Comparison of ENCODE assay signal across 15 cellular contexts in genomic region chr11:114891911-114892310, GRCh38.
DNase-seq lines count a peak whose midpoint lies in the region; ATAC-seq and TF ChIP-seq lines count a peak whose summit lies in the region.
"Had no signal": no experiment of that assay in that cellular context is flagged by ENCODE, and none has a peak within 500 bp of the region (broad histone marks: within the 10 kb centered on the region; RNA-seq: fewer than 3 reads in every experiment).

No MANE protein-coding gene starts in this region.

- TF ChIP-seq CTCF in heart left ventricle (IDR thresholded peaks at IDR 0.05) (no peak), left ventricle myocardium inferior (IDR thresholded peaks at IDR 0.05; ENCODE audit: borderline replicate concordance) (no peak), ascending aorta (IDR thresholded peaks at IDR 0.05) (no peak), PC-3 (conservative IDR thresholded peaks at IDR 0.05; ENCODE audit: low read depth, low read length) (no peak)

- H3K9me3 ChIP-seq in heart left ventricle (peaks cover 0 to 10% (median 0%) of the 10 kb centered on the region in 12 donors), left ventricle myocardium inferior (replicated peaks) (no peaks in the 10 kb centered on the region), right cardiac atrium (ENCODE audit: control insufficient read depth, low read length) (no peaks in the 10 kb centered on the region), ascending aorta (no peaks in the 10 kb centered on the region), PC-3 (ENCODE audit: low read length) (peaks cover 31% of the 10 kb centered on the region; the same call in 1 of the 2 replicates)
- H3K9me3 ChIP-seq: HAP-1 had no signal

- H3K27ac ChIP-seq in heart left ventricle (peak overlapping the region in 6 of 12 donors; percentile 14 to 68 (median 40)), left ventricle myocardium inferior (replicated peaks) (no peak overlapping the region), right cardiac atrium (ENCODE audit: low read length) (peak overlapping the region; percentile 73), ascending aorta (no peak overlapping the region), PC-3 (ENCODE audit: low read length) (no peak overlapping the region)

- H4K20me1 ChIP-seq in PC-3 (ENCODE audit: low read length): no peaks in the 10 kb centered on the region

- TF ChIP-seq POLR2A in heart left ventricle (IDR thresholded peaks at IDR 0.05): no peak

- H3K9me2 ChIP-seq in PC-3 (replicated peaks; ENCODE audit: low read length): no peaks in the 10 kb centered on the region

- H3K36me3 ChIP-seq in heart left ventricle (no peaks in the 10 kb centered on the region), left ventricle myocardium inferior (no peaks in the 10 kb centered on the region), ascending aorta (no peaks in the 10 kb centered on the region), PC-3 (ENCODE audit: low read depth, low read length) (no peaks in the 10 kb centered on the region)
- H3K36me3 ChIP-seq: HAP-1 had no signal

- H2AFZ ChIP-seq in PC-3 (ENCODE audit: low read length): no peak overlapping the region

- DNase-seq in heart left ventricle (no peak), left ventricle myocardium inferior (no peak), left cardiac atrium (peak; percentile 22), right cardiac atrium (no peak), ascending aorta (ENCODE audit: low spot score in 2 of 2) (no peak), PC-3 (no peak)
- DNase-seq: C1 segment of cervical spinal cord; Calu3; CD4-positive, alpha-beta memory T cell; COR-L47; DMS79 treated with DMSO at 0.1 percent for 48 hours; GF-D8; GOT3; HFFc6 had no signal

- no peaks in the 10 kb centered on the region for H3K79me2 ChIP-seq in PC-3 (ENCODE audit: low read length)

- intact Hi-C loops in heart left ventricle (cut with DNase I) (loop anchor here in 2 of 10 donors (2.0 to 5.0 kb wide), 3 partner anchors 95 to 115 kb away; no protein-coding TSS in a partner anchor), left ventricle myocardium inferior (cut with micrococcal nuclease) (no loop called here), left cardiac atrium (cut with DNase I) (loop anchor here in 1 of 2 donors (5.0 kb wide), 1 partner anchor 90 kb away; no protein-coding TSS in a partner anchor), right cardiac atrium (cut with DNase I) (no loop called here), ascending aorta (cut with DNase I) (no loop called here), PC-3 (cut with micrococcal nuclease) (no loop called here)

- H3K27me3 ChIP-seq in heart left ventricle (no peaks in the 10 kb centered on the region), left ventricle myocardium inferior (ENCODE audit: low read depth) (no peaks in the 10 kb centered on the region), right cardiac atrium (ENCODE audit: control insufficient read depth, insufficient read depth) (no peaks in the 10 kb centered on the region), ascending aorta (no peaks in the 10 kb centered on the region), PC-3 (ENCODE audit: low read length) (no peaks in the 10 kb centered on the region)

- peak in 3 of 4 donors; percentile 25 to 44 (median 38) for ATAC-seq in heart left ventricle
- peak; percentile 54 to 75 for ATAC-seq in left cardiac atrium
- ATAC-seq in right cardiac atrium: peak; percentile 52 to 68
- no peak for ATAC-seq in PC-3

- no peak overlapping the region for H3K4me3 ChIP-seq in heart left ventricle
- H3K4me3 ChIP-seq in left ventricle myocardium inferior: no peak overlapping the region
- H3K4me3 ChIP-seq in right cardiac atrium (ENCODE audit: low read length): no peak overlapping the region
- H3K4me3 ChIP-seq in ascending aorta: no peak overlapping the region
- H3K4me3 ChIP-seq in PC-3 (ENCODE audit: low read length): no peak overlapping the region
- H3K4me3 ChIP-seq: HAP-1 had no signal

- no peaks in the 10 kb centered on the region for H3F3A ChIP-seq in PC-3 (ENCODE audit: low read length, unreplicated experiment)

- H3K4me1 ChIP-seq in heart left ventricle (peaks cover 0 to 21% (median 0%) of the 10 kb centered on the region in 12 donors), left ventricle myocardium inferior (peaks cover 30% of the 10 kb centered on the region), right cardiac atrium (ENCODE audit: control insufficient read depth, insufficient read depth, low read length) (no peaks in the 10 kb centered on the region), ascending aorta (no peaks in the 10 kb centered on the region), PC-3 (ENCODE audit: insufficient read depth, low read length) (no peaks in the 10 kb centered on the region)
- H3K4me1 ChIP-seq: HAP-1 had no signal

- BruUV-seq in PC-3 (replicated peaks; lab: Mats Ljungman, UMichigan): no TSS peak

- WGBS in heart left ventricle, 4 donors: 28 to 48% (median 38%) methylated on average over 1 of the region's 1 CpG
- WGBS in right cardiac atrium: 29% methylated on average over 1 of the region's 1 CpG

- CTCF ChIA-PET in PC-3 (lab: Charles Lee): no interaction called here

- no peak overlapping the region for H3K4me2 ChIP-seq in PC-3 (ENCODE audit: low read length)

- H3K9ac ChIP-seq in PC-3 (ENCODE audit: low read length): no peak overlapping the region

- POLR2A ChIA-PET in PC-3 (lab: Charles Lee; ENCODE audit: unreplicated experiment): no interaction called here
